8 cellular contexts compared by ENCODE assay signal in genomic region chr7:151517601-151518104, GRCh38. TPM values are rescaled to one million over a fixed set of nuclear protein-coding genes. Genes with fewer than 3 reads are reported as not detected.
DNase-seq lines count a peak whose midpoint lies in the region; ATAC-seq and TF ChIP-seq lines count a peak whose summit lies in the region.

No MANE protein-coding gene starts in this region.

- H3K79me2 ChIP-seq in ACC112 (ENCODE audit: control insufficient read depth, insufficient read depth, low read length, unreplicated experiment) (peaks cover 66% of the 10 kb centered on the region), mammary epithelial cell (ENCODE audit: insufficient read depth, low read length) (peaks cover 67% of the 10 kb centered on the region)

- H3K4me1 ChIP-seq in ACC112 (ENCODE audit: control insufficient read depth, insufficient read depth, low read length, unreplicated experiment) (peaks cover 9% of the 10 kb centered on the region), HUES48 (ENCODE audit: control insufficient read depth, insufficient read depth, low read length) (peaks cover 14% of the 10 kb centered on the region; the same call in 1 of the 2 replicates), mammary epithelial cell (ENCODE audit: insufficient read depth, low read length) (peaks cover 23% of the 10 kb centered on the region), mucosa of stomach (ENCODE audit: control insufficient read depth, insufficient read depth, low read length) (peaks cover 20% of the 10 kb centered on the region)

- peaks cover 5% of the 10 kb centered on the region for H4K20me1 ChIP-seq in mammary epithelial cell (ENCODE audit: insufficient read depth, low read length)

- no peaks in the 10 kb centered on the region for H3K27me3 ChIP-seq in ACC112 (ENCODE audit: insufficient read depth, low read length)
- H3K27me3 ChIP-seq in HUES48 (ENCODE audit: control insufficient read depth, insufficient read depth, low read length): no peaks in the 10 kb centered on the region; the same call in 1 of the 2 replicates
- no peaks in the 10 kb centered on the region for H3K27me3 ChIP-seq in mammary epithelial cell (ENCODE audit: insufficient read depth, low read length)
- no peaks in the 10 kb centered on the region for H3K27me3 ChIP-seq in mucosa of stomach (ENCODE audit: control insufficient read depth, insufficient read depth, low read length)

- intact Hi-C loops in mammary epithelial cell (cut with micrococcal nuclease): loop anchor here (1.0 to 5.0 kb wide), 6 partner anchors 25 to 150 kb away; no protein-coding TSS in a partner anchor

- WGBS in mammary epithelial cell (ENCODE audit: low coverage, missing lambda C conversion rate): 85% methylated on average over 7 of the region's 7 CpGs

- ATAC-seq in HG02571 (IDR thresholded peaks at IDR 0.05; ENCODE audit: unreplicated experiment): no peak

- dilution Hi-C loops in mammary epithelial cell (cut with HindIII; ENCODE audit: low sequenced_read_pairs): no loop called here

- DNase-seq in mammary epithelial cell: no peak
- no peak for DNase-seq in HPDE6-E6E7 (ENCODE audit: extremely low spot score)
- DNase-seq in T1000 (lab: John Stamatoyannopoulos, UW): no peak
- no peak for DNase-seq in foreskin melanocyte

- in situ Hi-C loops in mammary epithelial cell (cut with MboI; ENCODE audit: low sequenced_read_pairs in 2 of 2): no loop called here

- CTCF ChIA-PET in mammary epithelial cell (lab: Charles Lee; ENCODE audit: low non-redundant PET): no interaction called here

- H3K9me3 ChIP-seq in HUES48 (ENCODE audit: control insufficient read depth, insufficient read depth, low read length) (no peaks in the 10 kb centered on the region), mammary epithelial cell (replicated peaks; ENCODE audit: insufficient read depth, low read length) (no peaks in the 10 kb centered on the region), mucosa of stomach (ENCODE audit: control insufficient read depth, low read length) (no peaks in the 10 kb centered on the region)

- no peak for TF ChIP-seq CTCF in mammary epithelial cell (conservative IDR thresholded peaks at IDR 0.05 in 1 of 2, IDR thresholded peaks at IDR 0.05 in 1 of 2; ENCODE audit: extremely low read depth in 1 of 2, insufficient read depth in 1 of 2, low read depth in 1 of 2, low read length in 2 of 2)

- H3K4me2 ChIP-seq in mammary epithelial cell (ENCODE audit: insufficient read depth, low read depth, low read length): peak overlapping the region; percentile 92

- H3K36me3 ChIP-seq in ACC112 (ENCODE audit: insufficient read depth, low read length): peaks cover 7% of the 10 kb centered on the region; the same call in 1 of the 2 replicates
- H3K36me3 ChIP-seq in HUES48 (ENCODE audit: control insufficient read depth, insufficient read depth, low read length): no peaks in the 10 kb centered on the region
- no peaks in the 10 kb centered on the region for H3K36me3 ChIP-seq in mammary epithelial cell (ENCODE audit: insufficient read depth, low read length)
- no peaks in the 10 kb centered on the region for H3K36me3 ChIP-seq in mucosa of stomach (ENCODE audit: control insufficient read depth, insufficient read depth, low read length)

- H3K9ac ChIP-seq in HUES48 (ENCODE audit: low read depth, low read length) (0 out of 2 replicates have a peak overlapping the region, but pooled peaks have one; percentile 95), mammary epithelial cell (ENCODE audit: insufficient read depth, low read length) (peak overlapping the region; percentile 90), mucosa of stomach (ENCODE audit: low read length) (peak overlapping the region; percentile 69)

- BruUV-seq in mammary epithelial cell (replicated peaks; lab: Mats Ljungman, UMichigan): TSS peak; percentile 9

- H3K27ac ChIP-seq in ACC112 (ENCODE audit: low read depth, low read length): peak overlapping the region; percentile 93; the same call in 1 of the 2 replicates
- H3K27ac ChIP-seq in HUES48 (ENCODE audit: low read depth, low read length): peak overlapping the region; percentile 41
- H3K27ac ChIP-seq in mammary epithelial cell (ENCODE audit: insufficient read depth, low read depth, low read length): peak overlapping the region; percentile 83

- no peak overlapping the region for H2AFZ ChIP-seq in ACC112 (ENCODE audit: low read length, unreplicated experiment)
- no peak overlapping the region for H2AFZ ChIP-seq in mammary epithelial cell (ENCODE audit: low read depth, low read length)

- H3K4me3 ChIP-seq in ACC112 (ENCODE audit: low read depth, low read length) (peak overlapping the region; percentile 83), HUES48 (ENCODE audit: low read depth, low read length) (peak overlapping the region; percentile 79), mammary epithelial cell (replicated peaks in 1 of 3; ENCODE audit: insufficient read depth in 1 of 3, low read depth in 2 of 3, low read length in 3 of 3) (peak overlapping the region; percentile 72 to 87 (median 82)), mucosa of stomach (ENCODE audit: low read length) (peak overlapping the region; percentile 66)

RNA-seq across cellular contexts. Expression of gene RHEB, which starts 2.0 kb away (rescaled TPM):
- total RNA-seq in mammary epithelial cell: 100 to 1,000 TPM in 1 of 2 donors, 10 to 100 TPM in 1; 57.3 to 105 TPM
- polyA plus RNA-seq in mammary epithelial cell: 56.0 TPM
- polyA minus RNA-seq in mammary epithelial cell: 93.7 TPM

Comparison
In these comparisons a context has a peak if more than half of its experiments do, and no peak if none do; other contexts are left out.
1. H3K27ac ChIP-seq: peak in every context shown above with its lines; median percentile 93 in ACC112; 83 in mammary epithelial cell; 41 in HUES48.